ENCODE assay signal across 2 cellular contexts in the genomic region with DNA sequence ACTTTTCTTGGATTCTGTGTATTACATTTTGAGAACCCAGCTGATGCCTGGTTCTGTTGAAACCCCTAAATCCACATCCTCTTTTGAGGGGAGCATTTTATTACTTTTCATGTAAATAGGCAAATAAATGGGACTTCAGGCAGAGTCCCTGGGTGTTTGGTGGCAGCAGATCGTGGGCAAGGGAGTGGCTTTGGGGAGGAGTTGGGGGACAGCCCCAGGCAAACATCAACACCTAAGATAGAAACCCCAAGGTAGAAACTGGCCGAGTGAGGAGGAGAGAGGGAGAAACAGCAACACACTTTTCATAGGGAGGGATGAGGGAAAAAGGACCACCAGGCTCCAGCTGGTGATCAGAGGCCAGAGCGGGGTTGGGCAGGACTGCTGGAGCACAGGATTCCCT.
A peak's percentile ranks its signal among the peaks of the same experiment; 100 is the strongest.
TF ChIP-seq lines count a peak whose summit lies in the region.

No MANE protein-coding gene starts in this region.

TF ChIP-seq in GM12891, 5 proteins besides CTCF, POLR2A, EP300 and RAD21:
- no peak for TF ChIP-seq TAF1 (IDR thresholded peaks at IDR 0.05; ENCODE audit: low read depth, low read length)
- no peak for TF ChIP-seq PAX5 (IDR thresholded peaks at IDR 0.05; ENCODE audit: insufficient read depth, low read length, severe bottlenecking)
- no peak for TF ChIP-seq POLR2AphosphoS5 (IDR thresholded peaks at IDR 0.05; ENCODE audit: low read depth, low read length)
- 0 out of 2 replicates have a peak, but pooled peaks have one; percentile 10 for TF ChIP-seq SPI1 (IDR thresholded peaks at IDR 0.05; ENCODE audit: low read depth, low read length)
- TF ChIP-seq POU2F2 (IDR thresholded peaks at IDR 0.05; ENCODE audit: low read depth, low read length) = no peak

TF ChIP-seq in GM12878, 131 proteins besides CTCF, POLR2A, EP300 and RAD21 (continued from another document):
- TF ChIP-seq MTA2 (IDR thresholded peaks at IDR 0.05; ENCODE audit: low read depth) = 0 out of 2 replicates have a peak, but pooled peaks have one; percentile 13
